Comparison of ENCODE assay signal across 8 cellular contexts in genomic region chr10:27242951-27243551, GRCh38. TPM values are rescaled to one million over a fixed set of nuclear protein-coding genes. Genes with fewer than 3 reads are reported as not detected.
DNase-seq lines count a peak whose midpoint lies in the region; ATAC-seq and TF ChIP-seq lines count a peak whose summit lies in the region.

No MANE protein-coding gene starts in this region.

- no peaks in the 10 kb centered on the region for H3K9me2 ChIP-seq in GM23248 (ENCODE audit: insufficient read depth)

- peaks cover 20% of the 10 kb centered on the region for H3K79me2 ChIP-seq in GM23248 (ENCODE audit: insufficient read depth)

- peak overlapping the region; percentile 81 for H3K9ac ChIP-seq in GM23248

- H3K9me3 Mint-ChIP-seq in T-helper 2 cell treated with Interferon-gamma antibody and Interleukin-4, amounts not matched to agents 5 μg/mL and 100 μg/mL, for 36 hours, result no peaks in the 10 kb centered on the region

- H3K4me1 Mint-ChIP-seq in T-helper 2 cell treated with Interferon-gamma antibody and Interleukin-4, amounts not matched to agents 5 μg/mL and 100 μg/mL, for 36 hours (ENCODE audit: low read depth), result peaks cover 20% of the 10 kb centered on the region

- no peak for TF ChIP-seq CTCF in body of pancreas (IDR thresholded peaks at IDR 0.05)
- no peak for TF ChIP-seq CTCF in retinal pigment epithelial cell (conservative IDR thresholded peaks at IDR 0.05; ENCODE audit: low read depth, low read length)

- H3K4me1 ChIP-seq in GM23248 (ENCODE audit: insufficient read depth), result peaks cover 15% of the 10 kb centered on the region; the same call in 1 of the 2 replicates
- H3K4me1 ChIP-seq in body of pancreas, result peaks cover 25% of the 10 kb centered on the region

- DNase-seq in GF-D8 (lab: John Stamatoyannopoulos, UW), result peak; percentile 30
- peak; percentile 59 for DNase-seq in GM23248
- DNase-seq in MV-4-11 (lab: John Stamatoyannopoulos, UW), result peak; percentile 80
- DNase-seq in T-helper 2 cell treated with Interferon-gamma antibody and Interleukin-4, amounts not matched to agents 5 μg/mL and 100 μg/mL, for 36 hours (ENCODE audit: low spot score), result peak; percentile 73
- DNase-seq in body of pancreas, result peak; percentile 42 to 73 (median 60)
- DNase-seq in retinal pigment epithelial cell (ENCODE audit: low read depth), result no peak
- no peak for DNase-seq in HuH-7 (ENCODE audit: low spot score)

- ATAC-seq in body of pancreas, result peak; percentile 64

- TF ChIP-seq POLR2A in body of pancreas (IDR thresholded peaks at IDR 0.05), result peak in 2 of 3 donors; percentile 6 to 17

- intact Hi-C loops in body of pancreas (cut with DNase I), result no loop called here

- in situ Hi-C loops in GM23248 (cut with MboI), result no loop called here

- peak overlapping the region; percentile 90 for H2AFZ ChIP-seq in GM23248

- H3K36me3 ChIP-seq in GM23248 (ENCODE audit: low read depth), result no peaks in the 10 kb centered on the region
- H3K36me3 ChIP-seq in body of pancreas (replicated peaks in 1 of 2; ENCODE audit: insufficient read depth in 1 of 2, low read depth in 2 of 2), result no peaks in the 10 kb centered on the region

- WGBS in GM23248 (ENCODE audit: low coverage in 1 of 2, low lambda C conversion rate in 2 of 2, missing lambda C conversion rate in 2 of 2), 2 experiments, result 46 to 51% methylated on average over 10 to 11 of the region's 12 CpGs
- 3 to 10% methylated on average over 10 to 12 of the region's 12 CpGs for WGBS in body of pancreas, 2 donors

- no peaks in the 10 kb centered on the region for H4K20me1 ChIP-seq in GM23248 (ENCODE audit: insufficient read depth)

- H3K27me3 ChIP-seq in GM23248 (replicated peaks; ENCODE audit: insufficient read depth) (no peaks in the 10 kb centered on the region), body of pancreas (no peaks in the 10 kb centered on the region)

- H3K36me3 Mint-ChIP-seq in T-helper 2 cell treated with Interferon-gamma antibody and Interleukin-4, amounts not matched to agents 5 μg/mL and 100 μg/mL, for 36 hours (ENCODE audit: low read depth), result peaks cover 5% of the 10 kb centered on the region

- peak overlapping the region; percentile 97 for H3K27ac Mint-ChIP-seq in T-helper 2 cell treated with Interferon-gamma antibody and Interleukin-4, amounts not matched to agents 5 μg/mL and 100 μg/mL, for 36 hours

- no peaks in the 10 kb centered on the region for H3K27me3 Mint-ChIP-seq in T-helper 2 cell treated with Interferon-gamma antibody and Interleukin-4, amounts not matched to agents 5 μg/mL and 100 μg/mL, for 36 hours (ENCODE audit: low read depth)

- peak overlapping the region; percentile 79 for H3K4me3 ChIP-seq in GM23248
- peak overlapping the region; percentile 21 to 48 for H3K4me3 ChIP-seq in body of pancreas
- peak overlapping the region; percentile 77 for H3K4me3 ChIP-seq in iPS-11a (ENCODE audit: low read depth, low read length)
- peak overlapping the region; percentile 91 for H3K4me3 ChIP-seq in retinal pigment epithelial cell (ENCODE audit: low read length)

- peaks cover 19% of the 10 kb centered on the region for H3F3A ChIP-seq in GM23248 (ENCODE audit: insufficient read depth)

- peak overlapping the region; percentile 79 for H3K27ac ChIP-seq in GM23248
- H3K27ac ChIP-seq in body of pancreas, result peak overlapping the region; percentile 69 to 98 (median 96)

- peak overlapping the region; percentile 99 for H3K4me2 ChIP-seq in GM23248 (ENCODE audit: unreplicated experiment)

- peak overlapping the region; percentile 92 for H3K4me3 Mint-ChIP-seq in T-helper 2 cell treated with Interferon-gamma antibody and Interleukin-4, amounts not matched to agents 5 μg/mL and 100 μg/mL, for 36 hours

- no peaks in the 10 kb centered on the region for H3K9me3 ChIP-seq in GM23248 (ENCODE audit: low read depth)
- no peaks in the 10 kb centered on the region for H3K9me3 ChIP-seq in body of pancreas

RNA-seq across cellular contexts. Expression of gene ACBD5, which starts 2.5 kb away (rescaled TPM):
- 22.3 and 25.0 TPM in 2 replicates for total RNA-seq in GM23248 (2014; rRNA removed; shearing (Covaris generic))
- polyA plus RNA-seq in GM23248 (2016; fragmentation: Nextera tagmentation; extraction: Ambion mirVana), result 18.8 and 20.1 TPM in 2 replicates
- 10 to 100 TPM; 10.4 to 11.5 TPM for total RNA-seq in body of pancreas

Comparison
In these comparisons a context has a peak if more than half of its experiments do, and no peak if none do; other contexts are left out.
1. DNase-seq: peak in GF-D8 (single experiment), GM23248 (single experiment), MV-4-11 (single experiment), T-helper 2 cell treated with Interferon-gamma antibody and Interleukin-4, amounts not matched to agents 5 μg/mL and 100 μg/mL, for 36 hours (single experiment) and body of pancreas (4 of 4); none in retinal pigment epithelial cell (single experiment) and HuH-7 (single experiment).
2. H3K4me3 ChIP-seq: peak in every context shown above with its lines; median percentile 91 in retinal pigment epithelial cell; 79 in GM23248; 77 in iPS-11a; 34 in body of pancreas.